ENCODE assay signal across 27 cellular contexts in genomic region chr2:24160761-24161160, GRCh38. TPM values are rescaled to one million over a fixed set of nuclear protein-coding genes. Genes with fewer than 3 reads are reported as not detected.
"Had no signal": no experiment of that assay in that cellular context is flagged by ENCODE, and none has a peak within 500 bp of the region (broad histone marks: within the 10 kb centered on the region; RNA-seq: fewer than 3 reads in every experiment).

No MANE protein-coding gene starts in this region.

- ATAC-seq: stimulated activated effector memory CD8-positive, alpha-beta T cell treated with anti-CD3 and anti-CD28 coated beads, Interleukin-12 subunit alpha, Interleukin-12 subunit beta, amount 100 ng/mL, for 72 hours; stimulated activated memory B cell treated with anti-CD40 and anti-IgM and Interleukin-4, amounts not matched to agents 10 μg/mL and 1 μg/mL and 100 μg/mL, for 72 hours; stimulated activated naive B cell treated with anti-CD40 and anti-IgM and Interleukin-4, amounts not matched to agents 10 μg/mL and 1 μg/mL and 100 μg/mL, for 72 hours; stimulated activated naive CD8-positive, alpha-beta T cell treated with anti-CD3 and anti-CD28 coated beads, Interleukin-15, amount 100 ng/mL, for 72 hours; stimulated activated naive CD8-positive, alpha-beta T cell treated with anti-CD3 and anti-CD28 coated beads, Interleukin-15, Interleukin-2, amounts not matched to agents 100 U/mL and 50 U/mL, for 24 hours; upper lobe of right lung had no signal

- DNase-seq: stimulated activated CD4-positive, alpha-beta T cell treated with anti-CD3 and anti-CD28 coated beads, Interleukin-2, amount 100 ng/mL, for 48 hours; stimulated activated CD4-positive, alpha-beta T cell treated with anti-CD3 and anti-CD28 coated beads, Interleukin-4, amount 100 ng/mL, for 1 hour; stimulated activated CD4-positive, alpha-beta T cell treated with anti-CD3 and anti-CD28 coated beads, Interleukin-4, amount 100 ng/mL, for 24 hours; stimulated activated CD4-positive, alpha-beta T cell treated with anti-CD3 and anti-CD28 coated beads, Interleukin-4, amount 100 ng/mL, for 4 hours; stimulated activated CD8-positive, alpha-beta memory T cell treated with anti-CD3 and anti-CD28 coated beads, Interleukin-4, amount 100 ng/mL, for 48 hours; stimulated activated naive B cell treated with anti-CD40 and anti-IgM and Interleukin-4, amounts not matched to agents 10 μg/mL and 1 μg/mL and 100 μg/mL, for 72 hours; stimulated activated naive CD4-positive, alpha-beta T cell; stimulated activated naive CD4-positive, alpha-beta T cell treated with Interleukin-2 at 50 U/mL for 16 hours; stimulated activated naive CD8-positive, alpha-beta T cell treated with anti-CD3 and anti-CD28 coated beads, Interleukin-15, amount 100 ng/mL, for 72 hours; stimulated activated naive CD8-positive, alpha-beta T cell treated with anti-CD3 and anti-CD28 coated beads, Interleukin-15, Interleukin-2, amounts not matched to agents 100 U/mL and 50 U/mL, for 24 hours; stomach; substantia nigra; testis; thyroid gland; tibial artery; transverse colon; trophoblast cell; upper lobe of left lung; upper lobe of right lung; uterus had no signal

- H3K27ac ChIP-seq: stomach, suprapubic skin, testis, thoracic aorta, thyroid gland, tibial artery, tibial nerve, transverse colon, upper lobe of left lung, upper lobe of right lung, uterus, vagina had no signal

- H3K27me3 ChIP-seq: stomach, suprapubic skin, testis, thyroid gland, tibial artery, tibial nerve, transverse colon, upper lobe of left lung, upper lobe of right lung, uterus, vagina had no signal

- H3K36me3 ChIP-seq: thyroid gland, transverse colon, uterus, vagina had no signal

- H3K9me3 ChIP-seq: stomach, suprapubic skin, testis, thoracic aorta, thyroid gland, tibial artery, tibial nerve, transverse colon, upper lobe of left lung, upper lobe of right lung, vagina had no signal

- H3K4me1 ChIP-seq: stomach, suprapubic skin, testis, thyroid gland, tibial artery, tibial nerve, transverse colon, upper lobe of right lung, uterus, vagina had no signal

- FAIRE-seq: urothelium cell line had no signal

- H3K4me3 ChIP-seq: stomach, suprapubic skin, testis, thoracic aorta, thyroid gland, tibial artery, tibial nerve, transverse colon, upper lobe of left lung, upper lobe of right lung, uterus, vagina had no signal

RNA-seq across cellular contexts. Expression of gene PFN4, which starts 37.6 kb away (rescaled TPM):
- total RNA-seq: vagina had no signal
